In genomic region chr5:147935032-147935431, GRCh38 we compare ENCODE assay signal across 1 cellular context.
TF ChIP-seq lines count a peak whose summit lies in the region.

No MANE protein-coding gene starts in this region.

TF ChIP-seq in WTC11, 78 proteins besides CTCF, POLR2A, EP300 and RAD21 (continued from another document):
- TF ChIP-seq AR (CRISPR knock-in tag; IDR thresholded peaks at IDR 0.05) = no peak
- no peak for TF ChIP-seq CREM (CRISPR knock-in tag; IDR thresholded peaks at IDR 0.05)
- TF ChIP-seq ZNF121 (CRISPR knock-in tag; IDR thresholded peaks at IDR 0.05) = no peak
